22 cellular contexts compared by ENCODE assay signal in the genomic region with DNA sequence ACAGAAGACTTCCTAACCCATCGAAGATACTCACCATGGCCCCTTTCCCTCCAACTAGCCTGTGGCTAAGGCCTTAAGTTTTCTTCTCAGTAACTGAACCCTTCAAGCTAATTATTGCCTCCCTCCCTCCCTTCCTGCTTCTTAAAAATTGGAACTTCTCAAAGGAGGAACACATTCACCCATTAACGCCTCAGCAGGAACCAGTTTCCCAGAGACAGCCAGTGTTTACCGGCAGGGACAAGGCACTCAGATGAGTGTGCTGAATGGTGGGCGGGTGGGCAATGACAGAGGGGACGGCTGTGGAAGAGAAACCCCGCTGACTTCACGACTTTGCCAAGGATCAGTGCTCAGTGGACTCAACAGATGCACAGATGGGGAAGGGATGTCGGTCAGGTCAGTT. TPM values are rescaled to one million over a fixed set of nuclear protein-coding genes. Genes with fewer than 3 reads are reported as not detected.
DNase-seq lines count a peak whose midpoint lies in the region; ATAC-seq, FAIRE-seq and TF ChIP-seq lines count a peak whose summit lies in the region.
"Had no signal": no experiment of that assay in that cellular context is flagged by ENCODE, and none has a peak within 500 bp of the region (broad histone marks: within the 10 kb centered on the region; RNA-seq: fewer than 3 reads in every experiment).

No MANE protein-coding gene starts in this region.

- H3K27ac Mint-ChIP-seq in astrocyte (ENCODE audit: unreplicated experiment) (peak overlapping the region; percentile 62), nephron progenitor cell (peak overlapping the region; percentile 60)
- H3K27ac Mint-ChIP-seq: CD8-positive, alpha-beta T cell; HFFc6 had no signal

- no peak overlapping the region for H3K4me3 ChIP-seq in A549
- H3K4me3 ChIP-seq in astrocyte (ENCODE audit: insufficient read depth, low read depth, low read length): no peak overlapping the region

- peaks cover 32% of the 10 kb centered on the region for H4K20me1 ChIP-seq in astrocyte (ENCODE audit: insufficient read depth, low read length)

- H3K27ac ChIP-seq in A549: no peak overlapping the region
- H3K27ac ChIP-seq in astrocyte (ENCODE audit: low read depth, low read length): no peak overlapping the region
- H3K27ac ChIP-seq: HL-60 had no signal

- no peak for TF ChIP-seq EP300 in A549 (IDR thresholded peaks at IDR 0.05)

- H3K4me3 Mint-ChIP-seq in astrocyte (ENCODE audit: unreplicated experiment) (no peak overlapping the region), nephron progenitor cell (no peak overlapping the region)
- H3K4me3 Mint-ChIP-seq: CD14-positive monocyte; CD8-positive, alpha-beta T cell; HFFc6 had no signal

- peaks cover 27% of the 10 kb centered on the region for H3K36me3 Mint-ChIP-seq in astrocyte (ENCODE audit: low read depth, unreplicated experiment)
- peaks cover 80% of the 10 kb centered on the region for H3K36me3 Mint-ChIP-seq in nephron progenitor cell (ENCODE audit: low read depth)

- POLR2A ChIA-PET in A549 (lab: Yijun Ruan, JAX): no interaction called here

- TF ChIP-seq CTCF in A549 (IDR thresholded peaks at IDR 0.05) (no peak), astrocyte (IDR thresholded peaks at IDR 0.05; ENCODE audit: insufficient read depth, low read depth, low read length) (no peak), nephron progenitor cell (IDR thresholded peaks at IDR 0.05) (no peak)

- ATAC-seq in A549 (no peak), GM21723 (IDR thresholded peaks at IDR 0.05; ENCODE audit: unreplicated experiment) (no peak), HG02763 (IDR thresholded peaks at IDR 0.05; ENCODE audit: unreplicated experiment) (no peak), HG02884 (IDR thresholded peaks at IDR 0.05; ENCODE audit: unreplicated experiment) (no peak)
- ATAC-seq: CD8-positive, alpha-beta T cell had no signal

- H3K4me1 ChIP-seq in A549 (no peaks in the 10 kb centered on the region), astrocyte (ENCODE audit: insufficient read depth, low read length) (peaks cover 13% of the 10 kb centered on the region)

- CTCF ChIA-PET in A549 (lab: Yijun Ruan, JAX): interaction anchor here (0.7 to 1.7 kb wide), 3 partner anchors 16 to 177 kb away, joined by 4 to 6 read pairs (median 5); no protein-coding TSS in a partner anchor

- no peak for TF ChIP-seq RAD21 in A549 (conservative IDR thresholded peaks at IDR 0.05 in 1 of 2, IDR thresholded peaks at IDR 0.05 in 1 of 2)

- H3K4me1 Mint-ChIP-seq in astrocyte (ENCODE audit: low read depth, unreplicated experiment) (peaks cover 14% of the 10 kb centered on the region), nephron progenitor cell (peaks cover 6% of the 10 kb centered on the region)
- H3K4me1 Mint-ChIP-seq: CD14-positive monocyte had no signal

- no peak for TF ChIP-seq POLR2A in A549 (IDR thresholded peaks at IDR 0.05; ENCODE audit: low read length)

- H3K9me3 Mint-ChIP-seq in astrocyte (ENCODE audit: unreplicated experiment) (no peaks in the 10 kb centered on the region), nephron progenitor cell (no peaks in the 10 kb centered on the region)
- H3K9me3 Mint-ChIP-seq: CD14-positive monocyte; CD8-positive, alpha-beta T cell; HFFc6 had no signal

- H3K9me3 ChIP-seq in A549: no peaks in the 10 kb centered on the region
- no peaks in the 10 kb centered on the region for H3K9me3 ChIP-seq in astrocyte (ENCODE audit: insufficient read depth, low read depth, low read length)

- H3K27me3 Mint-ChIP-seq in astrocyte (ENCODE audit: low read depth, unreplicated experiment) (no peaks in the 10 kb centered on the region), nephron progenitor cell (ENCODE audit: low read depth, poor library complexity) (no peaks in the 10 kb centered on the region)

- H3K79me2 ChIP-seq in astrocyte (ENCODE audit: insufficient read depth, low read length): no peaks in the 10 kb centered on the region

- DNase-seq in A549 (ENCODE audit: low read depth in 1 of 2, low spot score in 1 of 2) (no peak), HTR-8/SVneo (ENCODE audit: insufficient read length, low spot score) (no peak), astrocyte (ENCODE audit: low read depth) (no peak), nephron progenitor cell (no peak)
- DNase-seq: CD8-positive, alpha-beta T cell; COR-L47; DMS153; DMS79 treated with DMSO at 0.1 percent for 48 hours; EL; HCEC 1CT; HFFc6; IMR-90 had no signal

- H2AFZ ChIP-seq in astrocyte (ENCODE audit: low read depth, low read length): no peak overlapping the region

- H3K27me3 ChIP-seq in astrocyte (ENCODE audit: insufficient read depth, low read length): no peaks in the 10 kb centered on the region

- WGBS in A549 (ENCODE audit: missing lambda C conversion rate): 95% methylated on average over 8 of the region's 8 CpGs

- H3K9ac ChIP-seq in astrocyte (ENCODE audit: low read length): no peak overlapping the region

- H3K4me2 ChIP-seq in A549 (no peak overlapping the region), astrocyte (ENCODE audit: low read length) (no peak overlapping the region)

- FAIRE-seq in A549 (lab: Jason Lieb, UNC) (peak; percentile 7), HTR-8/SVneo (lab: Jason Lieb, UNC) (peak; percentile 23), astrocyte (lab: Jason Lieb, UNC) (no peak)
- FAIRE-seq: A204.1, D721Med, G401.6, GM19239, H1 had no signal

- peaks cover 23% of the 10 kb centered on the region for H3K36me3 ChIP-seq in astrocyte (ENCODE audit: insufficient read depth, low read length)

TF ChIP-seq in A549, 52 proteins besides CTCF, POLR2A, EP300 and RAD21:
- no peak for TF ChIP-seq KDM5A (IDR thresholded peaks at IDR 0.05)
- TF ChIP-seq JUNB (IDR thresholded peaks at IDR 0.05): no peak
- TF ChIP-seq, protein P1, sequence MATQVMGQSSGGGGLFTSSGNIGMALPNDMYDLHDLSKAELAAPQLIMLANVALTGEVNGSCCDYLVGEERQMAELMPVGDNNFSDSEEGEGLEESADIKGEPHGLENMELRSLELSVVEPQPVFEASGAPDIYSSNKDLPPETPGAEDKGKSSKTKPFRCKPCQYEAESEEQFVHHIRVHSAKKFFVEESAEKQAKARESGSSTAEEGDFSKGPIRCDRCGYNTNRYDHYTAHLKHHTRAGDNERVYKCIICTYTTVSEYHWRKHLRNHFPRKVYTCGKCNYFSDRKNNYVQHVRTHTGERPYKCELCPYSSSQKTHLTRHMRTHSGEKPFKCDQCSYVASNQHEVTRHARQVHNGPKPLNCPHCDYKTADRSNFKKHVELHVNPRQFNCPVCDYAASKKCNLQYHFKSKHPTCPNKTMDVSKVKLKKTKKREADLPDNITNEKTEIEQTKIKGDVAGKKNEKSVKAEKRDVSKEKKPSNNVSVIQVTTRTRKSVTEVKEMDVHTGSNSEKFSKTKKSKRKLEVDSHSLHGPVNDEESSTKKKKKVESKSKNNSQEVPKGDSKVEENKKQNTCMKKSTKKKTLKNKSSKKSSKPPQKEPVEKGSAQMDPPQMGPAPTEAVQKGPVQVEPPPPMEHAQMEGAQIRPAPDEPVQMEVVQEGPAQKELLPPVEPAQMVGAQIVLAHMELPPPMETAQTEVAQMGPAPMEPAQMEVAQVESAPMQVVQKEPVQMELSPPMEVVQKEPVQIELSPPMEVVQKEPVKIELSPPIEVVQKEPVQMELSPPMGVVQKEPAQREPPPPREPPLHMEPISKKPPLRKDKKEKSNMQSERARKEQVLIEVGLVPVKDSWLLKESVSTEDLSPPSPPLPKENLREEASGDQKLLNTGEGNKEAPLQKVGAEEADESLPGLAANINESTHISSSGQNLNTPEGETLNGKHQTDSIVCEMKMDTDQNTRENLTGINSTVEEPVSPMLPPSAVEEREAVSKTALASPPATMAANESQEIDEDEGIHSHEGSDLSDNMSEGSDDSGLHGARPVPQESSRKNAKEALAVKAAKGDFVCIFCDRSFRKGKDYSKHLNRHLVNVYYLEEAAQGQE (IDR thresholded peaks at IDR 0.05): no peak
- no peak for TF ChIP-seq SREBF2 (IDR thresholded peaks at IDR 0.05)
- TF ChIP-seq HEYL (CRISPR knock-in tag; IDR thresholded peaks at IDR 0.05): no peak
- no peak for TF ChIP-seq ZNF302 (CRISPR knock-in tag; IDR thresholded peaks at IDR 0.05)
- TF ChIP-seq, protein P2, sequence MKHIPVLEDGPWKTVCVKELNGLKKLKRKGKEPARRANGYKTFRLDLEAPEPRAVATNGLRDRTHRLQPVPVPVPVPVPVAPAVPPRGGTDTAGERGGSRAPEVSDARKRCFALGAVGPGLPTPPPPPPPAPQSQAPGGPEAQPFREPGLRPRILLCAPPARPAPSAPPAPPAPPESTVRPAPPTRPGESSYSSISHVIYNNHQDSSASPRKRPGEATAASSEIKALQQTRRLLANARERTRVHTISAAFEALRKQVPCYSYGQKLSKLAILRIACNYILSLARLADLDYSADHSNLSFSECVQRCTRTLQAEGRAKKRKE (CRISPR knock-in tag; IDR thresholded peaks at IDR 0.05; ENCODE audit: low read depth): no peak
- TF ChIP-seq CEBPB (IDR thresholded peaks at IDR 0.05): no peak
- TF ChIP-seq CBX2 (IDR thresholded peaks at IDR 0.05; ENCODE audit: borderline replicate concordance, low read depth): no peak
- TF ChIP-seq MAFK (IDR thresholded peaks at IDR 0.05; ENCODE audit: partially characterized antibody): no peak
- no peak for TF ChIP-seq CBX8 (IDR thresholded peaks at IDR 0.05)
- TF ChIP-seq ZSCAN20 (CRISPR knock-in tag; IDR thresholded peaks at IDR 0.05): no peak
- TF ChIP-seq RARB (CRISPR knock-in tag; IDR thresholded peaks at IDR 0.05): no peak

RNA-seq across cellular contexts. Expression of a gene that starts 20.3 kb away (rescaled TPM):
- polyA plus RNA-seq in A549 (2011; rRNA removed) (69.5 and 80.5 TPM in 2 replicates), A549 (2017; fragmentation: RNase III; extraction: RNeasy Plus Mini Kit Qiagen cat#74134 plus additional on column Dnase treatment) (47.0 to 50.7 TPM (median 48.5 TPM) in 3 replicates)
- 44.5 and 52.9 TPM in 2 replicates for polyA plus RNA-seq in A549 (2012; cell fraction: cytosol; rRNA removed)
- polyA plus RNA-seq in A549 (2012; cell fraction: nucleus; rRNA removed): 33.1 and 52.2 TPM in 2 replicates
- 27.9 and 29.6 TPM in 2 replicates for polyA minus RNA-seq in A549 (2011; rRNA and poly(A)+ RNA removed)
- 69.1 and 79.3 TPM in 2 replicates for total RNA-seq in astrocyte

RNA-seq across cellular contexts. Expression of a gene that starts 25.9 kb away (rescaled TPM):
- polyA plus RNA-seq in A549 (2011; rRNA removed) (30.8 and 41.8 TPM in 2 replicates), A549 (2017; fragmentation: RNase III; extraction: RNeasy Plus Mini Kit Qiagen cat#74134 plus additional on column Dnase treatment) (23.6 to 24.5 TPM (median 24.3 TPM) in 3 replicates)
- polyA plus RNA-seq in A549 (2012; cell fraction: cytosol; rRNA removed): 22.4 and 26.4 TPM in 2 replicates
- 41.4 and 43.0 TPM in 2 replicates for polyA plus RNA-seq in A549 (2012; cell fraction: nucleus; rRNA removed)
- polyA minus RNA-seq in A549 (2011; rRNA and poly(A)+ RNA removed): 58.4 and 65.5 TPM in 2 replicates
- 26.4 and 26.7 TPM in 2 replicates for total RNA-seq in astrocyte

RNA-seq across cellular contexts. Expression of a gene that starts 49.8 kb away (rescaled TPM):
- 101 and 108 TPM in 2 replicates for polyA plus RNA-seq in A549 (2011; rRNA removed)
- polyA plus RNA-seq in A549 (2012; cell fraction: cytosol; rRNA removed): 137 and 142 TPM in 2 replicates
- 175 and 218 TPM in 2 replicates for polyA plus RNA-seq in A549 (2012; cell fraction: nucleus; rRNA removed)
- polyA plus RNA-seq in A549 (2017; fragmentation: RNase III; extraction: RNeasy Plus Mini Kit Qiagen cat#74134 plus additional on column Dnase treatment): 120 to 127 TPM (median 123 TPM) in 3 replicates
- polyA minus RNA-seq in A549 (2011; rRNA and poly(A)+ RNA removed): 357 and 380 TPM in 2 replicates
- 132 and 134 TPM in 2 replicates for total RNA-seq in astrocyte
